ENCODE assay signal across 8 cellular contexts in genomic region chr10:69348824-69349541, GRCh38.
DNase-seq lines count a peak whose midpoint lies in the region; ATAC-seq lines count a peak whose summit lies in the region.

No MANE protein-coding gene starts in this region.

- peak overlapping the region; percentile 93 for H3K27ac Mint-ChIP-seq in activated CD4-positive, alpha-beta memory T cell treated with anti-CD3 and anti-CD28 coated beads, Interleukin-2, amount 10 ng/mL, durations not matched to agents 7 days and 5 days
- H3K27ac Mint-ChIP-seq in stimulated activated naive CD8-positive, alpha-beta T cell treated with anti-CD3 and anti-CD28 coated beads, Interleukin-15, amount 100 ng/mL, for 72 hours, result peak overlapping the region; percentile 84 to 89

- peaks cover 63% of the 10 kb centered on the region for H3K4me1 Mint-ChIP-seq in activated CD4-positive, alpha-beta memory T cell treated with anti-CD3 and anti-CD28 coated beads, Interleukin-2, amount 10 ng/mL, durations not matched to agents 7 days and 5 days
- peaks cover 77% of the 10 kb centered on the region for H3K4me1 Mint-ChIP-seq in stimulated activated naive CD8-positive, alpha-beta T cell treated with anti-CD3 and anti-CD28 coated beads, Interleukin-15, amount 100 ng/mL, for 72 hours

- POLR2A ChIA-PET in activated CD4-positive, alpha-beta memory T cell treated with anti-CD3 and anti-CD28 coated beads, Interleukin-2, amount 10 ng/mL, durations not matched to agents 7 days and 5 days (lab: Charles Lee), result interaction anchor here (0.7 to 3.4 kb wide), 5 partner anchors 9 to 30 kb away, joined by 3 to 19 read pairs (median 3); no protein-coding TSS in a partner anchor

- intact Hi-C loops in Right ventricle myocardium superior (cut with DNase I), result no loop called here

- H3K27me3 Mint-ChIP-seq in activated CD4-positive, alpha-beta memory T cell treated with anti-CD3 and anti-CD28 coated beads, Interleukin-2, amount 10 ng/mL, durations not matched to agents 7 days and 5 days, result no peaks in the 10 kb centered on the region
- no peaks in the 10 kb centered on the region for H3K27me3 Mint-ChIP-seq in stimulated activated naive CD8-positive, alpha-beta T cell treated with anti-CD3 and anti-CD28 coated beads, Interleukin-15, amount 100 ng/mL, for 72 hours

- H3K9me3 Mint-ChIP-seq in activated CD4-positive, alpha-beta memory T cell treated with anti-CD3 and anti-CD28 coated beads, Interleukin-2, amount 10 ng/mL, durations not matched to agents 7 days and 5 days, result no peaks in the 10 kb centered on the region
- H3K9me3 Mint-ChIP-seq in stimulated activated naive CD8-positive, alpha-beta T cell treated with anti-CD3 and anti-CD28 coated beads, Interleukin-15, amount 100 ng/mL, for 72 hours, result peaks cover 0 to 5% of the 10 kb centered on the region in 2 donors

- DNase-seq in DMS79 treated with DMSO at 0.1 percent for 48 hours (lab: John Stamatoyannopoulos, UW), result peak; percentile 51
- peak; percentile 89 for DNase-seq in NCI-H1105 treated with DMSO at 0.1 percent for 48 hours (lab: John Stamatoyannopoulos, UW)
- no peak for DNase-seq in activated CD4-positive, alpha-beta memory T cell treated with anti-CD3 and anti-CD28 coated beads, Interleukin-2, amount 10 ng/mL, durations not matched to agents 7 days and 5 days
- DNase-seq in Right ventricle myocardium superior, result peak; percentile 77
- DNase-seq in stimulated activated naive CD8-positive, alpha-beta T cell treated with anti-CD3 and anti-CD28 coated beads, Interleukin-15, amount 100 ng/mL, for 72 hours, result no peak
- no peak for DNase-seq in NCI-H128 (lab: John Stamatoyannopoulos, UW; ENCODE audit: unreplicated experiment)

- H3K4me3 Mint-ChIP-seq in activated CD4-positive, alpha-beta memory T cell treated with anti-CD3 and anti-CD28 coated beads, Interleukin-2, amount 10 ng/mL, durations not matched to agents 7 days and 5 days, result peak overlapping the region; percentile 50
- peak overlapping the region in 1 of 2 donors; percentile 54 for H3K4me3 Mint-ChIP-seq in stimulated activated naive CD8-positive, alpha-beta T cell treated with anti-CD3 and anti-CD28 coated beads, Interleukin-15, amount 100 ng/mL, for 72 hours

- CTCF ChIA-PET in activated CD4-positive, alpha-beta memory T cell treated with anti-CD3 and anti-CD28 coated beads, Interleukin-2, amount 10 ng/mL, durations not matched to agents 7 days and 5 days (lab: Charles Lee), result interaction anchor here (0.9 to 1.6 kb wide), 3 partner anchors 10 to 41 kb away, joined by 3 to 5 read pairs (median 4); no protein-coding TSS in a partner anchor

- ATAC-seq in Right ventricle myocardium superior (ENCODE audit: poor library complexity) (peak; percentile 62), GM21390 (IDR thresholded peaks at IDR 0.05; ENCODE audit: unreplicated experiment) (no peak), HG02981 (IDR thresholded peaks at IDR 0.05; ENCODE audit: unreplicated experiment) (no peak)
- ATAC-seq in stimulated activated naive CD8-positive, alpha-beta T cell treated with anti-CD3 and anti-CD28 coated beads, Interleukin-15, amount 100 ng/mL, for 72 hours, result no peak

- H3K36me3 Mint-ChIP-seq in activated CD4-positive, alpha-beta memory T cell treated with anti-CD3 and anti-CD28 coated beads, Interleukin-2, amount 10 ng/mL, durations not matched to agents 7 days and 5 days (ENCODE audit: low read depth), result peaks cover 73% of the 10 kb centered on the region

Comparison
In these comparisons a context has a peak if more than half of its experiments do, and no peak if none do; other contexts are left out.
1. DNase-seq: peak in DMS79 treated with DMSO at 0.1 percent for 48 hours (single experiment), NCI-H1105 treated with DMSO at 0.1 percent for 48 hours (single experiment) and Right ventricle myocardium superior (single experiment); none in activated CD4-positive, alpha-beta memory T cell treated with anti-CD3 and anti-CD28 coated beads, Interleukin-2, amount 10 ng/mL, durations not matched to agents 7 days and 5 days (single experiment), stimulated activated naive CD8-positive, alpha-beta T cell treated with anti-CD3 and anti-CD28 coated beads, Interleukin-15, amount 100 ng/mL, for 72 hours (0 of 2) and NCI-H128 (single experiment).